In genomic region chr14:34365309-34365915, GRCh38 we compare ENCODE assay signal across 1 cellular context.
TF ChIP-seq lines count a peak whose summit lies in the region.

No MANE protein-coding gene starts in this region.

TF ChIP-seq in HepG2, 621 proteins besides CTCF, POLR2A, EP300 and RAD21 (continued from another document and continues in another):
- no peak for TF ChIP-seq ZNF879 (CRISPR knock-in tag; IDR thresholded peaks at IDR 0.05)
- TF ChIP-seq REL (CRISPR knock-in tag; conservative IDR thresholded peaks at IDR 0.05): no peak
- TF ChIP-seq ZNF337 (CRISPR knock-in tag; IDR thresholded peaks at IDR 0.05; ENCODE audit: borderline replicate concordance, low read depth): no peak
- no peak for TF ChIP-seq SALL2 (CRISPR knock-in tag; IDR thresholded peaks at IDR 0.05)
- peak; percentile 65 for TF ChIP-seq GFI1 (CRISPR knock-in tag; IDR thresholded peaks at IDR 0.05; ENCODE audit: borderline replicate concordance)
- TF ChIP-seq ZNF670 (CRISPR knock-in tag; IDR thresholded peaks at IDR 0.05; ENCODE audit: borderline replicate concordance): no peak
- 0 out of 2 replicates have a peak, but pooled peaks have one; percentile 77 for TF ChIP-seq CC2D1A (CRISPR knock-in tag; IDR thresholded peaks at IDR 0.05)
- no peak; the same call in 1 of the 2 replicates for TF ChIP-seq RNF219 (CRISPR knock-in tag; IDR thresholded peaks at IDR 0.05)
- no peak for TF ChIP-seq SNAPC5 (CRISPR knock-in tag; IDR thresholded peaks at IDR 0.05; ENCODE audit: borderline replicate concordance)
- TF ChIP-seq, protein P1, sequence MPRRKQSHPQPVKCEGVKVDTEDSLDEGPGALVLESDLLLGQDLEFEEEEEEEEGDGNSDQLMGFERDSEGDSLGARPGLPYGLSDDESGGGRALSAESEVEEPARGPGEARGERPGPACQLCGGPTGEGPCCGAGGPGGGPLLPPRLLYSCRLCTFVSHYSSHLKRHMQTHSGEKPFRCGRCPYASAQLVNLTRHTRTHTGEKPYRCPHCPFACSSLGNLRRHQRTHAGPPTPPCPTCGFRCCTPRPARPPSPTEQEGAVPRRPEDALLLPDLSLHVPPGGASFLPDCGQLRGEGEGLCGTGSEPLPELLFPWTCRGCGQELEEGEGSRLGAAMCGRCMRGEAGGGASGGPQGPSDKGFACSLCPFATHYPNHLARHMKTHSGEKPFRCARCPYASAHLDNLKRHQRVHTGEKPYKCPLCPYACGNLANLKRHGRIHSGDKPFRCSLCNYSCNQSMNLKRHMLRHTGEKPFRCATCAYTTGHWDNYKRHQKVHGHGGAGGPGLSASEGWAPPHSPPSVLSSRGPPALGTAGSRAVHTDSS (CRISPR knock-in tag; conservative IDR thresholded peaks at IDR 0.05): no peak
- no peak for TF ChIP-seq ZZZ3 (CRISPR knock-in tag; IDR thresholded peaks at IDR 0.05; ENCODE audit: borderline replicate concordance)
- no peak for TF ChIP-seq DPF2 (CRISPR knock-in tag; IDR thresholded peaks at IDR 0.05; ENCODE audit: borderline replicate concordance, low read depth)
- no peak for TF ChIP-seq SNRNP70 (IDR thresholded peaks at IDR 0.05; ENCODE audit: low read depth, low read length)
- TF ChIP-seq, protein P2, sequence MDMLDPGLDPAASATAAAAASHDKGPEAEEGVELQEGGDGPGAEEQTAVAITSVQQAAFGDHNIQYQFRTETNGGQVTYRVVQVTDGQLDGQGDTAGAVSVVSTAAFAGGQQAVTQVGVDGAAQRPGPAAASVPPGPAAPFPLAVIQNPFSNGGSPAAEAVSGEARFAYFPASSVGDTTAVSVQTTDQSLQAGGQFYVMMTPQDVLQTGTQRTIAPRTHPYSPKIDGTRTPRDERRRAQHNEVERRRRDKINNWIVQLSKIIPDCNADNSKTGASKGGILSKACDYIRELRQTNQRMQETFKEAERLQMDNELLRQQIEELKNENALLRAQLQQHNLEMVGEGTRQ (IDR thresholded peaks at IDR 0.05; ENCODE audit: low read depth, low read length): no peak
- TF ChIP-seq, protein P2 (CRISPR knock-in tag; IDR thresholded peaks at IDR 0.05; ENCODE audit: borderline replicate concordance): no peak
- no peak for TF ChIP-seq ZNF24 (IDR thresholded peaks at IDR 0.05)
- no peak for TF ChIP-seq RBFOX2 (IDR thresholded peaks at IDR 0.05; ENCODE audit: low read depth, low read length)
- no peak for TF ChIP-seq CHCHD3 (CRISPR knock-in tag; IDR thresholded peaks at IDR 0.05)
- TF ChIP-seq ZNF17 (CRISPR knock-in tag; IDR thresholded peaks at IDR 0.05): peak; percentile 82; the same call in 1 of the 2 replicates
- no peak for TF ChIP-seq ZNF30 (CRISPR knock-in tag; IDR thresholded peaks at IDR 0.05)
- no peak for TF ChIP-seq IKZF5 (CRISPR knock-in tag; IDR thresholded peaks at IDR 0.05)
- no peak for TF ChIP-seq ZNF207 (IDR thresholded peaks at IDR 0.05; ENCODE audit: borderline replicate concordance)
- no peak for TF ChIP-seq CBX2 (IDR thresholded peaks at IDR 0.05; ENCODE audit: low read depth, low read length)
- no peak for TF ChIP-seq CBX2 (CRISPR knock-in tag; IDR thresholded peaks at IDR 0.05; ENCODE audit: low read depth)
- no peak for TF ChIP-seq ATF7-NPFF (CRISPR knock-in tag; IDR thresholded peaks at IDR 0.05; ENCODE audit: low read depth)
- 0 out of 2 replicates have a peak, but pooled peaks have one; percentile 28 for TF ChIP-seq ZNF34 (CRISPR knock-in tag; IDR thresholded peaks at IDR 0.05; ENCODE audit: borderline replicate concordance)
- TF ChIP-seq ZNF615 (CRISPR knock-in tag; IDR thresholded peaks at IDR 0.05; ENCODE audit: borderline replicate concordance): 0 out of 2 replicates have a peak, but pooled peaks have one; percentile 75
- no peak for TF ChIP-seq PHF20 (CRISPR knock-in tag; IDR thresholded peaks at IDR 0.05)
- no peak for TF ChIP-seq ZNF761 (CRISPR knock-in tag; conservative IDR thresholded peaks at IDR 0.05)
- no peak for TF ChIP-seq PPARG (CRISPR knock-in tag; conservative IDR thresholded peaks at IDR 0.05)
- 0 out of 2 replicates have a peak, but pooled peaks have one; percentile 17 for TF ChIP-seq FOSL2 (CRISPR knock-in tag; IDR thresholded peaks at IDR 0.05)
- TF ChIP-seq ZNF12 (CRISPR knock-in tag; IDR thresholded peaks at IDR 0.05): no peak
- TF ChIP-seq, protein P3, sequence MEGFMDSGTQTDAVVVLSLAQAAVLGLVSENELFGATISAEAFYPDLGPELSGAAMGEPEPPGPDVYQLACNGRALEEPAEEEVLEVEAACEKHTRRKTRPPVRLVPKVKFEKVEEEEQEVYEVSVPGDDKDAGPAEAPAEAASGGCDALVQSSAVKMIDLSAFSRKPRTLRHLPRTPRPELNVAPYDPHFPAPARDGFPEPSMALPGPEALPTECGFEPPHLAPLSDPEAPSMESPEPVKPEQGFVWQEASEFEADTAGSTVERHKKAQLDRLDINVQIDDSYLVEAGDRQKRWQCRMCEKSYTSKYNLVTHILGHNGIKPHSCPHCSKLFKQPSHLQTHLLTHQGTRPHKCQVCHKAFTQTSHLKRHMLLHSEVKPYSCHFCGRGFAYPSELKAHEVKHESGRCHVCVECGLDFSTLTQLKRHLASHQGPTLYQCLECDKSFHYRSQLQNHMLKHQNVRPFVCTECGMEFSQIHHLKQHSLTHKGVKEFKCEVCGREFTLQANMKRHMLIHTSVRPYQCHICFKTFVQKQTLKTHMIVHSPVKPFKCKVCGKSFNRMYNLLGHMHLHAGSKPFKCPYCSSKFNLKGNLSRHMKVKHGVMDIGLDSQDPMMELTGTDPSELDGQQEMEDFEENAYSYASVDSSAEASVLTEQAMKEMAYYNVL (CRISPR knock-in tag; IDR thresholded peaks at IDR 0.05; ENCODE audit: borderline replicate concordance): no peak
- no peak for TF ChIP-seq CBFB (CRISPR knock-in tag; IDR thresholded peaks at IDR 0.05)
- no peak for TF ChIP-seq ZNF362 (CRISPR knock-in tag; IDR thresholded peaks at IDR 0.05; ENCODE audit: borderline replicate concordance)
- TF ChIP-seq NAIF1 (CRISPR knock-in tag; IDR thresholded peaks at IDR 0.05; ENCODE audit: borderline replicate concordance): 0 out of 2 replicates have a peak, but pooled peaks have one; percentile 74
- no peak for TF ChIP-seq HOXA5 (CRISPR knock-in tag; IDR thresholded peaks at IDR 0.05)
- no peak for TF ChIP-seq ZNF740 (CRISPR knock-in tag; IDR thresholded peaks at IDR 0.05)
- no peak for TF ChIP-seq ZSCAN31 (CRISPR knock-in tag; IDR thresholded peaks at IDR 0.05; ENCODE audit: low read depth)
- TF ChIP-seq RXRA (CRISPR knock-in tag; IDR thresholded peaks at IDR 0.05): no peak
- TF ChIP-seq LBX2 (CRISPR knock-in tag; IDR thresholded peaks at IDR 0.05; ENCODE audit: borderline replicate concordance): no peak
- no peak for TF ChIP-seq ZNF709 (CRISPR knock-in tag; IDR thresholded peaks at IDR 0.05)
- TF ChIP-seq NFKBIZ (CRISPR knock-in tag; IDR thresholded peaks at IDR 0.05): no peak
- no peak for TF ChIP-seq ZNF784 (CRISPR knock-in tag; IDR thresholded peaks at IDR 0.05; ENCODE audit: borderline replicate concordance)
- TF ChIP-seq SP2 (CRISPR knock-in tag; IDR thresholded peaks at IDR 0.05): no peak
- no peak for TF ChIP-seq SRF (IDR thresholded peaks at IDR 0.05; ENCODE audit: low read depth, low read length)
- no peak for TF ChIP-seq ZNF652 (CRISPR knock-in tag; IDR thresholded peaks at IDR 0.05; ENCODE audit: borderline replicate concordance, low read depth)
- TF ChIP-seq, protein P4, sequence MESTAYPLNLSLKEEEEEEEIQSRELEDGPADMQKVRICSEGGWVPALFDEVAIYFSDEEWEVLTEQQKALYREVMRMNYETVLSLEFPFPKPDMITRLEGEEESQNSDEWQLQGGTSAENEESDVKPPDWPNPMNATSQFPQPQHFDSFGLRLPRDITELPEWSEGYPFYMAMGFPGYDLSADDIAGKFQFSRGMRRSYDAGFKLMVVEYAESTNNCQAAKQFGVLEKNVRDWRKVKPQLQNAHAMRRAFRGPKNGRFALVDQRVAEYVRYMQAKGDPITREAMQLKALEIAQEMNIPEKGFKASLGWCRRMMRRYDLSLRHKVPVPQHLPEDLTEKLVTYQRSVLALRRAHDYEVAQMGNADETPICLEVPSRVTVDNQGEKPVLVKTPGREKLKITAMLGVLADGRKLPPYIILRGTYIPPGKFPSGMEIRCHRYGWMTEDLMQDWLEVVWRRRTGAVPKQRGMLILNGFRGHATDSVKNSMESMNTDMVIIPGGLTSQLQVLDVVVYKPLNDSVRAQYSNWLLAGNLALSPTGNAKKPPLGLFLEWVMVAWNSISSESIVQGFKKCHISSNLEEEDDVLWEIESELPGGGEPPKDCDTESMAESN (CRISPR knock-in tag; conservative IDR thresholded peaks at IDR 0.05): 0 out of 2 replicates have a peak, but pooled peaks have one; percentile 32
- TF ChIP-seq SOX13 (IDR thresholded peaks at IDR 0.05): no peak
- 0 out of 4 replicates have a peak, but pooled peaks of 1 of the 2 experiments have one; percentile 9 for TF ChIP-seq SOX13 (CRISPR knock-in tag; conservative IDR thresholded peaks at IDR 0.05 in 1 of 2, IDR thresholded peaks at IDR 0.05 in 1 of 2)
- no peak for TF ChIP-seq PREB (CRISPR knock-in tag; IDR thresholded peaks at IDR 0.05)
- no peak for TF ChIP-seq MXI1 (IDR thresholded peaks at IDR 0.05; ENCODE audit: borderline replicate concordance, low read depth, low read length)
- TF ChIP-seq RELA (CRISPR knock-in tag; IDR thresholded peaks at IDR 0.05): no peak
